ENCODE assay signal across 24 cellular contexts in genomic region chr10:64444578-64444977, GRCh38.
"Had no signal": no experiment of that assay in that cellular context is flagged by ENCODE, and none has a peak within 500 bp of the region (broad histone marks: within the 10 kb centered on the region; RNA-seq: fewer than 3 reads in every experiment).

No MANE protein-coding gene starts in this region.

- H3K27ac Mint-ChIP-seq: naive thymus-derived CD8-positive, alpha-beta T cell; nephron progenitor cell; stimulated activated naive CD8-positive, alpha-beta T cell treated with anti-CD3 and anti-CD28 coated beads, Interleukin-15, amount 100 ng/mL, for 72 hours had no signal

- H3K79me2 ChIP-seq: hepatocyte had no signal

- H3K27me3 Mint-ChIP-seq: stimulated activated naive CD8-positive, alpha-beta T cell treated with anti-CD3 and anti-CD28 coated beads, Interleukin-15, amount 100 ng/mL, for 72 hours had no signal

- H3K4me3 Mint-ChIP-seq: naive thymus-derived CD8-positive, alpha-beta T cell; nephron progenitor cell; stimulated activated naive CD8-positive, alpha-beta T cell treated with anti-CD3 and anti-CD28 coated beads, Interleukin-15, amount 100 ng/mL, for 72 hours had no signal

- H3K36me3 ChIP-seq: left lung, ovary, right lobe of liver, suprapubic skin, vagina had no signal

- H3K36me3 Mint-ChIP-seq: naive thymus-derived CD8-positive, alpha-beta T cell had no signal

- FAIRE-seq: colon, frontal cortex, kidney, small intestine had no signal

- H3K4me1 ChIP-seq: left lung, psoas muscle, right lobe of liver, suprapubic skin, vagina had no signal

- ATAC-seq: left lung; naive thymus-derived CD8-positive, alpha-beta T cell; psoas muscle; stimulated activated naive CD8-positive, alpha-beta T cell treated with anti-CD3 and anti-CD28 coated beads, Interleukin-15, amount 100 ng/mL, for 72 hours had no signal

- H3K4me3 ChIP-seq: dorsolateral prefrontal cortex, hepatocyte, left lung, ovary, psoas muscle, right lobe of liver, suprapubic skin, vagina had no signal

- DNase-seq: dorsolateral prefrontal cortex; effector CD4-positive, alpha-beta T cell; kidney; left lung; mesenchymal stem cell; midbrain; naive thymus-derived CD8-positive, alpha-beta T cell; nephron progenitor cell; occipital lobe; ovary; psoas muscle; right lobe of liver; small intestine; stimulated activated CD4-positive, alpha-beta T cell treated with anti-CD3 and anti-CD28 coated beads, Interleukin-1b, Interleukin-23, amount 100 ng/mL, for 48 hours; stimulated activated CD4-positive, alpha-beta T cell treated with anti-CD3 and anti-CD28 coated beads, Interleukin-4, amount 100 ng/mL, for 1 hour; stimulated activated CD8-positive, alpha-beta memory T cell treated with anti-CD3 and anti-CD28 coated beads, Interleukin-4, amount 100 ng/mL, for 48 hours; stimulated activated naive CD4-positive, alpha-beta T cell; stimulated activated naive CD8-positive, alpha-beta T cell treated with anti-CD3 and anti-CD28 coated beads, Interleukin-15, amount 100 ng/mL, for 72 hours; trophoblast cell had no signal

- H3K4me2 ChIP-seq: hepatocyte had no signal

- H2AFZ ChIP-seq: hepatocyte had no signal

- H3K27me3 ChIP-seq: dorsolateral prefrontal cortex, hepatocyte, left lung, ovary, right lobe of liver, suprapubic skin, vagina had no signal

- H3K9me3 ChIP-seq: ovary, psoas muscle, right lobe of liver, suprapubic skin, vagina had no signal

- H3K4me1 Mint-ChIP-seq: naive thymus-derived CD8-positive, alpha-beta T cell; stimulated activated naive CD8-positive, alpha-beta T cell treated with anti-CD3 and anti-CD28 coated beads, Interleukin-15, amount 100 ng/mL, for 72 hours had no signal

- H3K27ac ChIP-seq: dorsolateral prefrontal cortex, hepatocyte, left lung, ovary, psoas muscle, right lobe of liver, suprapubic skin, vagina had no signal
